ENCODE assay signal across 8 cellular contexts in genomic region chr6:83192456-83192855, GRCh38. TPM values are rescaled to one million over a fixed set of nuclear protein-coding genes. Genes with fewer than 3 reads are reported as not detected.
DNase-seq lines count a peak whose midpoint lies in the region; ATAC-seq and TF ChIP-seq lines count a peak whose summit lies in the region.

No MANE protein-coding gene starts in this region.

- H3K9me3 Mint-ChIP-seq in T-helper 1 cell treated with Interleukin-12 subunit alpha and Interleukin-12 subunit beta and Interleukin-4 antibody, amounts not matched to agents 30 μg/mL and 1 μg/mL, for 36 hours: no peaks in the 10 kb centered on the region
- H3K9me3 Mint-ChIP-seq in stimulated activated naive CD8-positive, alpha-beta T cell treated with anti-CD3 and anti-CD28 coated beads, Interleukin-15, amount 100 ng/mL, for 72 hours: no peaks in the 10 kb centered on the region

- no peak for ATAC-seq in stimulated activated naive CD8-positive, alpha-beta T cell treated with anti-CD3 and anti-CD28 coated beads, Interleukin-15, amount 100 ng/mL, for 72 hours

- no peaks in the 10 kb centered on the region for H3K27me3 Mint-ChIP-seq in T-helper 1 cell treated with Interleukin-12 subunit alpha and Interleukin-12 subunit beta and Interleukin-4 antibody, amounts not matched to agents 30 μg/mL and 1 μg/mL, for 36 hours (ENCODE audit: low read depth)
- no peaks in the 10 kb centered on the region for H3K27me3 Mint-ChIP-seq in stimulated activated naive CD8-positive, alpha-beta T cell treated with anti-CD3 and anti-CD28 coated beads, Interleukin-15, amount 100 ng/mL, for 72 hours

- peak overlapping the region; percentile 97 for H3K27ac ChIP-seq in hepatocyte

- peaks cover 23% of the 10 kb centered on the region for H3K4me1 ChIP-seq in hepatocyte (ENCODE audit: insufficient read depth)

- H3K4me1 Mint-ChIP-seq in T-helper 1 cell treated with Interleukin-12 subunit alpha and Interleukin-12 subunit beta and Interleukin-4 antibody, amounts not matched to agents 30 μg/mL and 1 μg/mL, for 36 hours (ENCODE audit: low read depth): peaks cover 29% of the 10 kb centered on the region
- peaks cover 24% of the 10 kb centered on the region for H3K4me1 Mint-ChIP-seq in stimulated activated naive CD8-positive, alpha-beta T cell treated with anti-CD3 and anti-CD28 coated beads, Interleukin-15, amount 100 ng/mL, for 72 hours

- 0% methylated on average over 4 of the region's 4 CpGs for WGBS in hepatocyte (ENCODE audit: low lambda C conversion rate, missing lambda C conversion rate)

- DNase-seq in T-helper 1 cell (no peak), hepatocyte (ENCODE audit: low spot score) (no peak), GDM1 (lab: John Stamatoyannopoulos, UW) (no peak), DMS 273 treated with DMSO at 0.1 percent for 48 hours (lab: John Stamatoyannopoulos, UW) (no peak)
- no peak for DNase-seq in stimulated activated naive CD8-positive, alpha-beta T cell treated with anti-CD3 and anti-CD28 coated beads, Interleukin-15, amount 100 ng/mL, for 72 hours
- DNase-seq in stimulated activated CD4-positive, alpha-beta T cell treated with anti-CD3 and anti-CD28 coated beads, Interleukin-4, amount 100 ng/mL, for 24 hours: no peak

- H3K4me3 Mint-ChIP-seq in T-helper 1 cell treated with Interleukin-12 subunit alpha and Interleukin-12 subunit beta and Interleukin-4 antibody, amounts not matched to agents 30 μg/mL and 1 μg/mL, for 36 hours: peak overlapping the region; percentile 93
- H3K4me3 Mint-ChIP-seq in stimulated activated naive CD8-positive, alpha-beta T cell treated with anti-CD3 and anti-CD28 coated beads, Interleukin-15, amount 100 ng/mL, for 72 hours: peak overlapping the region; percentile 96 to 99

- H2AFZ ChIP-seq in hepatocyte: peak overlapping the region; percentile 97

- no peaks in the 10 kb centered on the region for H3K9me2 ChIP-seq in hepatocyte (replicated peaks; ENCODE audit: insufficient read depth)

- H3K27ac Mint-ChIP-seq in T-helper 1 cell treated with Interleukin-12 subunit alpha and Interleukin-12 subunit beta and Interleukin-4 antibody, amounts not matched to agents 30 μg/mL and 1 μg/mL, for 36 hours: peak overlapping the region; percentile 74
- H3K27ac Mint-ChIP-seq in stimulated activated naive CD8-positive, alpha-beta T cell treated with anti-CD3 and anti-CD28 coated beads, Interleukin-15, amount 100 ng/mL, for 72 hours: peak overlapping the region; percentile 95 to 99

- peak overlapping the region; percentile 98 for H3K4me2 ChIP-seq in hepatocyte

- TF ChIP-seq CTCF in WI38 (IDR thresholded peaks at IDR 0.05; ENCODE audit: low read depth, low read length) (no peak), hepatocyte (IDR thresholded peaks at IDR 0.05; ENCODE audit: poor library complexity) (no peak)

- H3K9me3 ChIP-seq in hepatocyte (ENCODE audit: low read depth): no peaks in the 10 kb centered on the region

- peaks cover 14% of the 10 kb centered on the region for H4K20me1 ChIP-seq in hepatocyte (ENCODE audit: insufficient read depth, poor library complexity, severe bottlenecking)

- H3K79me2 ChIP-seq in hepatocyte: peaks cover 58% of the 10 kb centered on the region

- H3K4me3 ChIP-seq in WI38 (ENCODE audit: low read depth, low read length) (peak overlapping the region; percentile 74), hepatocyte (peak overlapping the region; percentile 89)

- H3K27me3 ChIP-seq in hepatocyte: no peaks in the 10 kb centered on the region

- H3K36me3 ChIP-seq in hepatocyte (replicated peaks; ENCODE audit: insufficient read depth, low read depth): no peaks in the 10 kb centered on the region

- peaks cover 6% of the 10 kb centered on the region for H3K36me3 Mint-ChIP-seq in T-helper 1 cell treated with Interleukin-12 subunit alpha and Interleukin-12 subunit beta and Interleukin-4 antibody, amounts not matched to agents 30 μg/mL and 1 μg/mL, for 36 hours (ENCODE audit: low read depth)

RNA-seq across cellular contexts. Expression of gene PGM3, which starts 0.6 kb away (rescaled TPM):
- 92.8 and 106 TPM in 2 replicates for total RNA-seq in hepatocyte
- 83.4 and 94.9 TPM in 2 replicates for polyA plus RNA-seq in hepatocyte

RNA-seq across cellular contexts. Expression of gene RWDD2A, which starts 0.7 kb away (rescaled TPM):
- 6.2 and 6.5 TPM in 2 replicates for total RNA-seq in hepatocyte
- polyA plus RNA-seq in hepatocyte: 4.7 and 5.4 TPM in 2 replicates
